In the genomic region with DNA sequence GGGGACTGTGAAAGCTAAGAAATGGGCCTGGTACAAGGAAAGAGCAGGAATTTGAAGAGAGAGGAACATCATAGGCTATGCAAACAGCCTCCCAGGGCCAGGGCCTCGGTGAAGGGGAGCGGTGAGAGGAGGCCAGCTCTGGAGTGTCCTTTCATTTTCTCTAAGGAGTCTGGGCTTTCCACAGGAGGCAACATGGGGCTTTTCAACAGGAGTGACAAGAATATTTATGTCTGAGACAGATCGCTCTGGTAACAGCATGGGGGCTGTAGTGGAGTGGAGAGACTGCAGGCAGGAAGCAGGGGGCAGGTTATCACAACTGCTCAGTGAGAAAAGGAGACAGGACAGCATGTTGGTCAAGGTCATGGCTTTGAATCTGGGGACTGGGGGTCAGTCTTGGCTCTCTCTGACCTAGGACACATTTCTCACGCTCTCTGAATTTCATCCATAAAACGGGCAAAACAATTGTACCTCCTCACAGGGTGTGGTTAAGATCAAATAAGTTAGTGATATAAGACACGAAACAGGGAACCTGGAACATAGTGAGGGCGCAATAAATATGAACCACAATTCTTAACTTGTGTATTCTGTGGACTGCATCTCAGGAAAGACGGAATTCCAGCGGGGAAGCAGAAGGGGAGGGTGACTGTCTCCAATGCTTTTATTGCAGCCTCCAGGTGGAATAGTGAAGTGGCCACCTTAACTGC, we compare ENCODE assay signal across 9 cellular contexts. TPM values are rescaled to one million over a fixed set of nuclear protein-coding genes. Genes with fewer than 3 reads are reported as not detected.
DNase-seq lines count a peak whose midpoint lies in the region; ATAC-seq and TF ChIP-seq lines count a peak whose summit lies in the region.
"Had no signal": no experiment of that assay in that cellular context is flagged by ENCODE, and none has a peak within 500 bp of the region (broad histone marks: within the 10 kb centered on the region; RNA-seq: fewer than 3 reads in every experiment).

No MANE protein-coding gene starts in this region.

- peaks cover 58% of the 10 kb centered on the region for H3K4me1 Mint-ChIP-seq in brain

- H3K27me3 Mint-ChIP-seq in brain = peaks cover 4% of the 10 kb centered on the region

- H3K4me1 ChIP-seq in left lung (peaks cover 20 to 43% of the 10 kb centered on the region in 2 donors), tibial nerve (peaks cover 0 to 91% (median 52%) of the 10 kb centered on the region in 4 donors)

- H3K36me3 ChIP-seq in left lung (no peaks in the 10 kb centered on the region), tibial nerve (no peaks in the 10 kb centered on the region)

- peak; percentile 49 for DNase-seq in NCI-H2227 (lab: John Stamatoyannopoulos, UW; ENCODE audit: unreplicated experiment)
- DNase-seq in left lung = no peak
- no peak for DNase-seq in tibial nerve (ENCODE audit: low spot score in 2 of 2)
- DNase-seq: activated T-cell treated with anti-CD3 and anti-CD28 coated beads, Interleukin-2, amount 50 U/mL, for 48 hours; hippocampal formation had no signal

- H3K4me3 Mint-ChIP-seq in brain = peak overlapping the region; percentile 6 to 51 (median 19)

- H3K27ac Mint-ChIP-seq in brain = peak overlapping the region; percentile 79 to 98 (median 92)

- intact Hi-C loops in left lung (cut with DNase I) = no loop called here

- peaks cover 0 to 6% (median 3%) of the 10 kb centered on the region in 5 experiments for H3K9me3 Mint-ChIP-seq in brain

- H3K4me3 ChIP-seq in left lung (no peak overlapping the region), tibial nerve (no peak overlapping the region)

- TF ChIP-seq EP300 in tibial nerve (IDR thresholded peaks at IDR 0.05) = no peak

- peak overlapping the region; percentile 24 to 72 for H3K27ac ChIP-seq in left lung
- peak overlapping the region; percentile 57 to 93 (median 72) for H3K27ac ChIP-seq in tibial nerve

- no peak for TF ChIP-seq POLR2A in tibial nerve (IDR thresholded peaks at IDR 0.05)

- no peaks in the 10 kb centered on the region for H3K27me3 ChIP-seq in left lung
- H3K27me3 ChIP-seq in tibial nerve = no peaks in the 10 kb centered on the region

- ATAC-seq in left lung = peak; percentile 68
- no peak for ATAC-seq in GM19452 (IDR thresholded peaks at IDR 0.05; ENCODE audit: unreplicated experiment)
- no peak for ATAC-seq in GM21576 (IDR thresholded peaks at IDR 0.05; ENCODE audit: unreplicated experiment)
- ATAC-seq in GM18870 (IDR thresholded peaks at IDR 0.05; ENCODE audit: unreplicated experiment) = no peak

- no peaks in the 10 kb centered on the region for H3K9me3 ChIP-seq in left lung
- no peaks in the 10 kb centered on the region for H3K9me3 ChIP-seq in tibial nerve

- WGBS in tibial nerve, 2 donors = 64 to 70% methylated on average over 9 of the region's 9 CpGs

- H3K36me3 Mint-ChIP-seq in brain = peaks cover 11% of the 10 kb centered on the region

- TF ChIP-seq CTCF in brain (conservative IDR thresholded peaks at IDR 0.05) (no peak), left lung (IDR thresholded peaks at IDR 0.05) (no peak), tibial nerve (IDR thresholded peaks at IDR 0.05) (no peak)

RNA-seq across cellular contexts. Expression of gene TOM1L2, which starts 49.9 kb away (rescaled TPM):
- polyA plus RNA-seq in brain (ENCODE audit: insufficient read depth, low read depth, low replicate concordance) = 59.9 TPM
- 10 to 100 TPM; 56.4 to 71.2 TPM for total RNA-seq in left lung
- 100 to 1,000 TPM in 1 of 4 donors, 10 to 100 TPM in 3; 83.4 to 109 (median 96.8) TPM for total RNA-seq in tibial nerve

RNA-seq across cellular contexts. Expression of gene DRC3, which starts 50.3 kb away (rescaled TPM):
- 7.1 TPM for polyA plus RNA-seq in brain (ENCODE audit: insufficient read depth, low read depth, low replicate concordance)
- 1 to 10 TPM; 3.6 to 7.6 TPM for total RNA-seq in left lung
- total RNA-seq in tibial nerve = 1 to 10 TPM; 4.3 to 8.6 (median 6.0) TPM
